In the genomic region with DNA sequence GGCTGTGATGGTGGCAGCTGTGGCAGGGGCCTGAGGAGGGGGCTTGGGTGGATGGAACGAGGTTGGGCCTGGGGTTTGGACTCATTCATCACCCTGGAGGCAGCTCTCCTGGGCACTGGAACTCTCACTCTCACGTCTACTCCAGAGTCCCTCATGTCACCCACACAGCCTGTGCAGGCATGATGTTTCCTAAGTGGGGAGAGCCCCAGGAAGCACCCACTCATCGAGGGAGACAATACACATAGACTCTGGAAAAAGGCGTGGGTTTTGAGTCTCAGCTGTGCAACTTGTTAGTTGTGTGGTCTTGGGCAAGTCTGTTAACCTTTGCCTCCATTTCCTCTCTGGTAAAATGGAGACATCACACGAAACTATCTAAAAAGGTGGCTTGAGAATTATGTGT, we compare ENCODE assay signal across 1 cellular context.
TF ChIP-seq lines count a peak whose summit lies in the region.

No MANE protein-coding gene starts in this region.

TF ChIP-seq in GM12878, 131 proteins besides CTCF, POLR2A, EP300 and RAD21:
- TF ChIP-seq YY1 (IDR thresholded peaks at IDR 0.05; ENCODE audit: low read depth, low read length) (no peak), IKZF1 (conservative IDR thresholded peaks at IDR 0.05) (peak; percentile 69), ZBED1 (IDR thresholded peaks at IDR 0.05; ENCODE audit: borderline replicate concordance) (no peak), KDM1A (IDR thresholded peaks at IDR 0.05; ENCODE audit: borderline replicate concordance) (no peak), TCF12 (IDR thresholded peaks at IDR 0.05; ENCODE audit: low read depth, low read length) (no peak), CEBPB (IDR thresholded peaks at IDR 0.05; ENCODE audit: borderline replicate concordance in 1 of 2, low read depth in 2 of 2, low read length in 2 of 2) (no peak), EZH2 (IDR thresholded peaks at IDR 0.05; ENCODE audit: borderline replicate concordance, control insufficient read depth, low read depth, low read length) (no peak), NR2C1 (IDR thresholded peaks at IDR 0.05) (no peak), JUNB (IDR thresholded peaks at IDR 0.05) (no peak), IKZF2 (IDR thresholded peaks at IDR 0.05) (peak in 1 of 2 experiments; percentile 22; a peak in 2 of 4 replicates), MTA2 (IDR thresholded peaks at IDR 0.05; ENCODE audit: low read depth) (no peak), ZNF207 (IDR thresholded peaks at IDR 0.05; ENCODE audit: borderline replicate concordance) (no peak), FOXM1 (IDR thresholded peaks at IDR 0.05; ENCODE audit: low read depth, low read length) (no peak), CREM (IDR thresholded peaks at IDR 0.05; ENCODE audit: low read depth) (no peak), BCL11A (IDR thresholded peaks at IDR 0.05; ENCODE audit: low read depth, low read length) (no peak)
- TF ChIP-seq, protein P1, sequence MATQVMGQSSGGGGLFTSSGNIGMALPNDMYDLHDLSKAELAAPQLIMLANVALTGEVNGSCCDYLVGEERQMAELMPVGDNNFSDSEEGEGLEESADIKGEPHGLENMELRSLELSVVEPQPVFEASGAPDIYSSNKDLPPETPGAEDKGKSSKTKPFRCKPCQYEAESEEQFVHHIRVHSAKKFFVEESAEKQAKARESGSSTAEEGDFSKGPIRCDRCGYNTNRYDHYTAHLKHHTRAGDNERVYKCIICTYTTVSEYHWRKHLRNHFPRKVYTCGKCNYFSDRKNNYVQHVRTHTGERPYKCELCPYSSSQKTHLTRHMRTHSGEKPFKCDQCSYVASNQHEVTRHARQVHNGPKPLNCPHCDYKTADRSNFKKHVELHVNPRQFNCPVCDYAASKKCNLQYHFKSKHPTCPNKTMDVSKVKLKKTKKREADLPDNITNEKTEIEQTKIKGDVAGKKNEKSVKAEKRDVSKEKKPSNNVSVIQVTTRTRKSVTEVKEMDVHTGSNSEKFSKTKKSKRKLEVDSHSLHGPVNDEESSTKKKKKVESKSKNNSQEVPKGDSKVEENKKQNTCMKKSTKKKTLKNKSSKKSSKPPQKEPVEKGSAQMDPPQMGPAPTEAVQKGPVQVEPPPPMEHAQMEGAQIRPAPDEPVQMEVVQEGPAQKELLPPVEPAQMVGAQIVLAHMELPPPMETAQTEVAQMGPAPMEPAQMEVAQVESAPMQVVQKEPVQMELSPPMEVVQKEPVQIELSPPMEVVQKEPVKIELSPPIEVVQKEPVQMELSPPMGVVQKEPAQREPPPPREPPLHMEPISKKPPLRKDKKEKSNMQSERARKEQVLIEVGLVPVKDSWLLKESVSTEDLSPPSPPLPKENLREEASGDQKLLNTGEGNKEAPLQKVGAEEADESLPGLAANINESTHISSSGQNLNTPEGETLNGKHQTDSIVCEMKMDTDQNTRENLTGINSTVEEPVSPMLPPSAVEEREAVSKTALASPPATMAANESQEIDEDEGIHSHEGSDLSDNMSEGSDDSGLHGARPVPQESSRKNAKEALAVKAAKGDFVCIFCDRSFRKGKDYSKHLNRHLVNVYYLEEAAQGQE (IDR thresholded peaks at IDR 0.05; ENCODE audit: low read depth, low read length) = no peak
- TF ChIP-seq, protein P2, sequence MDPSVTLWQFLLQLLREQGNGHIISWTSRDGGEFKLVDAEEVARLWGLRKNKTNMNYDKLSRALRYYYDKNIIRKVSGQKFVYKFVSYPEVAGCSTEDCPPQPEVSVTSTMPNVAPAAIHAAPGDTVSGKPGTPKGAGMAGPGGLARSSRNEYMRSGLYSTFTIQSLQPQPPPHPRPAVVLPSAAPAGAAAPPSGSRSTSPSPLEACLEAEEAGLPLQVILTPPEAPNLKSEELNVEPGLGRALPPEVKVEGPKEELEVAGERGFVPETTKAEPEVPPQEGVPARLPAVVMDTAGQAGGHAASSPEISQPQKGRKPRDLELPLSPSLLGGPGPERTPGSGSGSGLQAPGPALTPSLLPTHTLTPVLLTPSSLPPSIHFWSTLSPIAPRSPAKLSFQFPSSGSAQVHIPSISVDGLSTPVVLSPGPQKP (IDR thresholded peaks at IDR 0.05; ENCODE audit: low read depth, low read length) = no peak
